23 cellular contexts compared by ENCODE assay signal in genomic region chr6:88679841-88680240, GRCh38.
DNase-seq lines count a peak whose midpoint lies in the region; ATAC-seq, FAIRE-seq and TF ChIP-seq lines count a peak whose summit lies in the region.
"Had no signal": no experiment of that assay in that cellular context is flagged by ENCODE, and none has a peak within 500 bp of the region (broad histone marks: within the 10 kb centered on the region; RNA-seq: fewer than 3 reads in every experiment).

No MANE protein-coding gene starts in this region.

- FAIRE-seq in A204.1 (lab: Jason Lieb, UNC): peak; percentile 3
- FAIRE-seq: D721Med, GM12878, GM12892, GM18507 had no signal

- no peaks in the 10 kb centered on the region for H3K36me3 ChIP-seq in adipocyte (ENCODE audit: control insufficient read depth, insufficient read depth, low read length, severe bottlenecking)
- H3K36me3 ChIP-seq: BE2C, BLaER1 had no signal

- no peak for ATAC-seq in GM21360 (IDR thresholded peaks at IDR 0.05; ENCODE audit: unreplicated experiment)
- ATAC-seq in GM18519 (IDR thresholded peaks at IDR 0.05; ENCODE audit: low FRiP score, unreplicated experiment): no peak
- ATAC-seq: CD8-positive, alpha-beta T cell; GM12878 had no signal

- no peak overlapping the region for H3K4me3 Mint-ChIP-seq in glutamatergic neuron (ENCODE audit: unreplicated experiment)
- H3K4me3 Mint-ChIP-seq: CD14-positive monocyte; CD4-positive, alpha-beta T cell; CD8-positive, alpha-beta T cell had no signal

- H3K27ac Mint-ChIP-seq in glutamatergic neuron (ENCODE audit: unreplicated experiment): no peak overlapping the region
- H3K27ac Mint-ChIP-seq: CD14-positive monocyte; CD4-positive, alpha-beta T cell; CD8-positive, alpha-beta T cell had no signal

- H3K36me3 Mint-ChIP-seq in glutamatergic neuron (ENCODE audit: unreplicated experiment): no peaks in the 10 kb centered on the region

- H3K4me1 ChIP-seq in adipocyte (ENCODE audit: control insufficient read depth, insufficient read depth, low read length): no peaks in the 10 kb centered on the region
- H3K4me1 ChIP-seq: BE2C, BLaER1, Caco-2 had no signal

- H3K4me3 ChIP-seq in adipocyte (ENCODE audit: low read length): no peak overlapping the region
- no peak overlapping the region for H3K4me3 ChIP-seq in fibroblast of villous mesenchyme (ENCODE audit: low read depth, low read length)
- H3K4me3 ChIP-seq: BLaER1, GM12878 had no signal

- H3K27me3 Mint-ChIP-seq in glutamatergic neuron (ENCODE audit: unreplicated experiment): no peaks in the 10 kb centered on the region
- H3K27me3 Mint-ChIP-seq: CD4-positive, alpha-beta T cell had no signal

- no peak overlapping the region for H3K9ac ChIP-seq in adipocyte (ENCODE audit: low read length)
- H3K9ac ChIP-seq: BLaER1 had no signal

- no peaks in the 10 kb centered on the region for H3K9me3 ChIP-seq in adipocyte (ENCODE audit: control insufficient read depth, low read length)
- H3K9me3 ChIP-seq: BE2C, BLaER1, Caco-2 had no signal

- H3K27me3 ChIP-seq in adipocyte (replicated peaks; ENCODE audit: control insufficient read depth, insufficient read depth, low read length): no peaks in the 10 kb centered on the region
- H3K27me3 ChIP-seq: BE2C, BLaER1 had no signal

- no peaks in the 10 kb centered on the region for H3K9me3 Mint-ChIP-seq in glutamatergic neuron (ENCODE audit: unreplicated experiment)
- H3K9me3 Mint-ChIP-seq: CD8-positive, alpha-beta T cell had no signal

- DNase-seq in adipocyte (ENCODE audit: low read depth) (peak; percentile 1), fibroblast of villous mesenchyme (ENCODE audit: low read depth) (peak; percentile 63), renal cortical epithelial cell (ENCODE audit: low read depth) (peak; percentile 38), glutamatergic neuron (no peak)
- DNase-seq: ACHN; BE2C; C1 segment of cervical spinal cord; Caco-2; Calu3; CD4-positive, alpha-beta T cell; CD8-positive, alpha-beta T cell; DMS79 treated with DMSO at 0.1 percent for 48 hours; EL; GDM1 had no signal

- H3K4me1 Mint-ChIP-seq in glutamatergic neuron (ENCODE audit: low read depth, unreplicated experiment): no peaks in the 10 kb centered on the region
- H3K4me1 Mint-ChIP-seq: CD14-positive monocyte had no signal

- no peak for TF ChIP-seq CTCF in fibroblast of villous mesenchyme (IDR thresholded peaks at IDR 0.05; ENCODE audit: insufficient read depth, low read depth, low read length)
- TF ChIP-seq CTCF in glutamatergic neuron (IDR thresholded peaks at IDR 0.05; ENCODE audit: partially characterized antibody, unreplicated experiment): no peak
